Comparison of ENCODE assay signal across 7 cellular contexts in the genomic region with DNA sequence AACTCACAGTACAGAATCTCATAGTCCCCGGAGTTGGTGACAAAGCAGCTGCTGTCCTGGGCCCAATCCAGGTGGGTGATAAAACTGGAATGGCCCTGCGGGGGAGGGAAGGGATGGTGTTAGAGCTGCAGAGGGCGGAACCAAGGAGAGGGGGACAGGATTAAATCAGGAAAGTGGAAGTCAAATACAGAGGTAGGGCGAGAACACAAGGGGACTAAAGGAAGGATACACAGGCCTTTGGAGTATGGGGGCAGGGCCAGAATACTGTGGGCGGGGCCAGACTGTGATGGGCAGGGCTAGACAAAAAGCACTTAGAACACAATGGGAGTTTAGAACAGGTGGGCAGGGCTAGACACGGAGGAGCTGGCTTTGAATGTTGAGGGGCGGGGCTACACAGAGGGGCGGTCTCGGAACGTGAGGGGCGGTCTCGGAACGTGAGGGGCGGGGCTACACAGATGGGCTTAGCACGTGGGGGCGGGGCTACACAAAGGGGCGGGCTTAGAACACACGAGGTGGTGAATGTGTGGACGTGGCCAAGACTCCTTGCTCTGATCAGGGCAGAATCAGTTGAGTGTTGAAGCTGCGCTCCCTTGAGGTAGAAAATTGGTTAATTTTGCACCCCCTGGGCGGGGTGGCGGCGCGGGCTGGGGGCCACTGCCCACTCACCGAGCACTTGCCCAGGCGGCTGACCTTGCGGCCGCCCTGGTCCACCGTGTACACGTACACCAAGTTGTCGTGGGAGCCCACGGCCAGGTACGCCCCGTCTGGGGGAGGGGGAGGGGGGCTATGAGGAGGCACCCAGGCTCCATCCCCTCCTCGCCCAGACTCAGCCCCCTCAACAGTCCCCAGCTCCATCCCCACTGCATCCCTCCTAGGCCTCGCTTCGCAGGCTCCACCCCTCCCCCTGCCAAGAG. TPM values are rescaled to one million over a fixed set of nuclear protein-coding genes. Genes with fewer than 3 reads are reported as not detected.
DNase-seq lines count a peak whose midpoint lies in the region; ATAC-seq, FAIRE-seq and TF ChIP-seq lines count a peak whose summit lies in the region.

No MANE protein-coding gene starts in this region.

- 42% methylated on average over 7 of the region's 37 CpGs for WGBS in mammary epithelial cell (ENCODE audit: low coverage, missing lambda C conversion rate)

- H3K36me3 ChIP-seq in mammary epithelial cell (ENCODE audit: insufficient read depth, low read length) (peaks cover 12% of the 10 kb centered on the region), keratinocyte (ENCODE audit: control insufficient read depth in 2 of 2, extremely low read depth in 1 of 2, insufficient read depth in 2 of 2, low read length in 2 of 2) (peaks cover 27 to 44% of the 10 kb centered on the region in 2 experiments)

- H3K9me3 Mint-ChIP-seq in activated B cell treated with CpG ODN at 0.5 μM for 24 hours = no peaks in the 10 kb centered on the region

- DNase-seq in GM19239 (ENCODE audit: insufficient read length, low spot score) (peak; percentile 89), NCI-H2029 treated with DMSO at 0.1 percent for 48 hours (lab: John Stamatoyannopoulos, UW) (peak; percentile 95), activated B cell treated with CpG ODN at 0.5 μM for 24 hours (peak; percentile 53), mammary epithelial cell (peak; percentile 71), keratinocyte (ENCODE audit: low read depth, low spot score) (peak; percentile 53)
- DNase-seq in stimulated activated CD4-positive, alpha-beta T cell treated with anti-CD3 and anti-CD28 coated beads, Interleukin-4, amount 100 ng/mL, for 1 hour = peak; percentile 80

- H3K4me1 ChIP-seq in mammary epithelial cell (ENCODE audit: insufficient read depth, low read length) = peaks cover 20% of the 10 kb centered on the region
- H3K4me1 ChIP-seq in keratinocyte (ENCODE audit: control insufficient read depth, extremely low read depth, insufficient read depth, low read length) = peaks cover 23% of the 10 kb centered on the region

- H3K27ac Mint-ChIP-seq in activated B cell treated with CpG ODN at 0.5 μM for 24 hours = no peak overlapping the region

- TF ChIP-seq CTCF in activated B cell treated with CpG ODN at 0.5 μM for 24 hours (IDR thresholded peaks at IDR 0.05) = no peak
- TF ChIP-seq CTCF in mammary epithelial cell (conservative IDR thresholded peaks at IDR 0.05 in 1 of 2, IDR thresholded peaks at IDR 0.05 in 1 of 2; ENCODE audit: extremely low read depth in 1 of 2, insufficient read depth in 1 of 2, low read depth in 1 of 2, low read length in 2 of 2) = no peak
- no peak for TF ChIP-seq CTCF in keratinocyte (optimal IDR thresholded peaks at IDR 0.05 in 1 of 3, IDR thresholded peaks at IDR 0.05 in 1 of 3, conservative IDR thresholded peaks at IDR 0.05 in 1 of 3; ENCODE audit: extremely low read depth in 1 of 3, insufficient read depth in 2 of 3, low read length in 3 of 3)

- POLR2A ChIA-PET in activated B cell treated with CpG ODN at 0.5 μM for 24 hours (lab: Charles Lee) = interaction anchor here (0.6 to 2.3 kb wide), 6 partner anchors 26 to 810 kb away, joined by 3 to 11 read pairs (median 6); a partner anchor contains a TSS

- H3K79me2 ChIP-seq in mammary epithelial cell (ENCODE audit: insufficient read depth, low read length) (no peaks in the 10 kb centered on the region), keratinocyte (ENCODE audit: control insufficient read depth, insufficient read depth, low read length) (no peaks in the 10 kb centered on the region)

- H3K9me3 ChIP-seq in mammary epithelial cell (replicated peaks; ENCODE audit: insufficient read depth, low read length) (no peaks in the 10 kb centered on the region), keratinocyte (ENCODE audit: control insufficient read depth, low read depth, low read length) (no peaks in the 10 kb centered on the region)

- no peaks in the 10 kb centered on the region for H3K27me3 ChIP-seq in mammary epithelial cell (ENCODE audit: insufficient read depth, low read length)
- no peaks in the 10 kb centered on the region for H3K27me3 ChIP-seq in keratinocyte (ENCODE audit: control insufficient read depth, extremely low read depth, insufficient read depth, low read length)

- H4K20me1 ChIP-seq in mammary epithelial cell (ENCODE audit: insufficient read depth, low read length) = no peaks in the 10 kb centered on the region
- no peaks in the 10 kb centered on the region for H4K20me1 ChIP-seq in keratinocyte (ENCODE audit: control insufficient read depth, extremely low read depth, insufficient read depth, low read length)

- FAIRE-seq in GM19239 (lab: Jason Lieb, UNC) (peak; percentile 83), keratinocyte (lab: Jason Lieb, UNC) (peak; percentile 41)

- no peak overlapping the region for H2AFZ ChIP-seq in mammary epithelial cell (ENCODE audit: low read depth, low read length)
- H2AFZ ChIP-seq in keratinocyte (ENCODE audit: control insufficient read depth, low read length) = no peak overlapping the region

- H3K27ac ChIP-seq in mammary epithelial cell (ENCODE audit: insufficient read depth, low read depth, low read length) = peak overlapping the region; percentile 49
- peak overlapping the region; percentile 51 for H3K27ac ChIP-seq in keratinocyte (ENCODE audit: control insufficient read depth, insufficient read depth, low read length)

- H3K9ac ChIP-seq in mammary epithelial cell (ENCODE audit: insufficient read depth, low read length) (no peak overlapping the region), keratinocyte (ENCODE audit: control insufficient read depth, extremely low read depth, insufficient read depth, low read length) (no peak overlapping the region)

- H3K9me1 ChIP-seq in keratinocyte (ENCODE audit: control insufficient read depth, extremely low read depth, insufficient read depth, low read length) = no peaks in the 10 kb centered on the region

- in situ Hi-C loops in mammary epithelial cell (cut with MboI; ENCODE audit: low sequenced_read_pairs in 2 of 2) = no loop called here

- BruUV-seq in mammary epithelial cell (replicated peaks; lab: Mats Ljungman, UMichigan) = no TSS peak

- no peak overlapping the region for H3K4me3 ChIP-seq in mammary epithelial cell (replicated peaks in 1 of 3; ENCODE audit: insufficient read depth in 1 of 3, low read depth in 2 of 3, low read length in 3 of 3)
- no peak overlapping the region for H3K4me3 ChIP-seq in keratinocyte (ENCODE audit: control insufficient read depth in 2 of 3, extremely low read depth in 1 of 3, insufficient read depth in 2 of 3, low read depth in 1 of 3, low read length in 3 of 3)

- no peaks in the 10 kb centered on the region for H3K27me3 Mint-ChIP-seq in activated B cell treated with CpG ODN at 0.5 μM for 24 hours

- CTCF ChIA-PET in activated B cell treated with CpG ODN at 0.5 μM for 24 hours (lab: Charles Lee) = interaction anchor here (1.4 kb wide), 1 partner anchor 177 kb away, joined by 3 read pairs; no protein-coding TSS in a partner anchor
- CTCF ChIA-PET in mammary epithelial cell (lab: Charles Lee; ENCODE audit: low non-redundant PET) = no interaction called here

- H3K4me1 Mint-ChIP-seq in activated B cell treated with CpG ODN at 0.5 μM for 24 hours = peaks cover 11% of the 10 kb centered on the region

- no peak overlapping the region for H3K4me2 ChIP-seq in mammary epithelial cell (ENCODE audit: insufficient read depth, low read depth, low read length)
- no peak overlapping the region for H3K4me2 ChIP-seq in keratinocyte (ENCODE audit: control insufficient read depth, extremely low read depth, insufficient read depth, low read depth, low read length)

- H3K36me3 Mint-ChIP-seq in activated B cell treated with CpG ODN at 0.5 μM for 24 hours (ENCODE audit: low read depth) = peaks cover 80% of the 10 kb centered on the region

- peak; percentile 97 for ATAC-seq in activated B cell treated with CpG ODN at 0.5 μM for 24 hours (ENCODE audit: low read depth)
- no peak for ATAC-seq in HG03520 (IDR thresholded peaks at IDR 0.05; ENCODE audit: unreplicated experiment)

- no peak overlapping the region for H3K4me3 Mint-ChIP-seq in activated B cell treated with CpG ODN at 0.5 μM for 24 hours

- dilution Hi-C loops in mammary epithelial cell (cut with HindIII; ENCODE audit: low sequenced_read_pairs) (no loop called here), keratinocyte (cut with MboI; ENCODE audit: extremely low pct_ligation_motif_present, low sequenced_read_pairs) (no loop called here)

- intact Hi-C loops in activated B cell treated with CpG ODN at 0.5 μM for 24 hours (cut with micrococcal nuclease) = no loop called here
- intact Hi-C loops in mammary epithelial cell (cut with micrococcal nuclease) = loop anchor here (2.0 kb wide), 1 partner anchor 27 kb away; no protein-coding TSS in a partner anchor

RNA-seq across cellular contexts. Expression of a gene that starts 14.0 kb away (rescaled TPM):
- total RNA-seq in activated B cell treated with CpG ODN at 0.5 μM for 24 hours = not detected in 2 replicates
- total RNA-seq in mammary epithelial cell = not detected
- polyA plus RNA-seq in mammary epithelial cell = 0.02 TPM
- polyA minus RNA-seq in mammary epithelial cell = not detected
- polyA plus RNA-seq in keratinocyte = 0.13 to 0.14 TPM in 2 of 3 replicates, not detected in the other
- polyA plus RNA-seq in keratinocyte (2011; ENCODE audit: low read depth) = not detected
- 0.03 TPM in 1 of 2 replicates, not detected in the other for polyA plus RNA-seq in keratinocyte (2011; cell fraction: cytosol; rRNA removed)
- 0.40 TPM in 1 of 2 replicates, not detected in the other for polyA plus RNA-seq in keratinocyte (2011; cell fraction: nucleus; rRNA removed)
- 0.04 TPM in 1 of 2 replicates, not detected in the other for polyA plus RNA-seq in keratinocyte (2012; ENCODE audit: low replicate concordance)
- 0.07 TPM in 1 of 3 replicates, not detected in the others for polyA minus RNA-seq in keratinocyte
- polyA minus RNA-seq in keratinocyte (2011; cell fraction: cytosol; rRNA and poly(A)+ RNA removed) = not detected
- polyA minus RNA-seq in keratinocyte (2011; cell fraction: nucleus; rRNA and poly(A)+ RNA removed) = not detected in 2 replicates

RNA-seq across cellular contexts. Expression of a gene that starts 23.1 kb away (rescaled TPM):
- total RNA-seq in activated B cell treated with CpG ODN at 0.5 μM for 24 hours (73.8 and 97.7 TPM in 2 replicates), mammary epithelial cell (10 to 100 TPM; 55.8 to 98.2 TPM)
- polyA plus RNA-seq in mammary epithelial cell (35.4 TPM), keratinocyte (35.4 to 43.4 TPM (median 41.8 TPM) in 3 replicates)
- polyA minus RNA-seq in mammary epithelial cell (63.1 TPM), keratinocyte (48.2 to 87.1 TPM (median 56.6 TPM) in 3 replicates)
- 28.3 TPM for polyA plus RNA-seq in keratinocyte (2011; ENCODE audit: low read depth)
- polyA plus RNA-seq in keratinocyte (2011; cell fraction: cytosol; rRNA removed) = 29.3 and 42.9 TPM in 2 replicates
- 134 and 138 TPM in 2 replicates for polyA plus RNA-seq in keratinocyte (2011; cell fraction: nucleus; rRNA removed)
- 65.7 and 69.9 TPM in 2 replicates for polyA plus RNA-seq in keratinocyte (2012; ENCODE audit: low replicate concordance)
- polyA minus RNA-seq in keratinocyte (2011; cell fraction: cytosol; rRNA and poly(A)+ RNA removed) = 85.9 TPM
- polyA minus RNA-seq in keratinocyte (2011; cell fraction: nucleus; rRNA and poly(A)+ RNA removed) = 38.8 and 46.1 TPM in 2 replicates

RNA-seq across cellular contexts. Expression of a gene that starts 31.4 kb away (rescaled TPM):
- total RNA-seq in activated B cell treated with CpG ODN at 0.5 μM for 24 hours = 12.0 and 14.4 TPM in 2 replicates
- 10 to 100 TPM; 13.7 to 17.4 TPM for total RNA-seq in mammary epithelial cell
- polyA plus RNA-seq in mammary epithelial cell = 20.3 TPM
- 22.0 TPM for polyA minus RNA-seq in mammary epithelial cell
- polyA plus RNA-seq in keratinocyte = 11.9 to 16.5 TPM (median 16.5 TPM) in 3 replicates
- 1.5 TPM for polyA plus RNA-seq in keratinocyte (2011; ENCODE audit: low read depth)
- polyA plus RNA-seq in keratinocyte (2011; cell fraction: cytosol; rRNA removed) = 17.6 and 18.3 TPM in 2 replicates
- polyA plus RNA-seq in keratinocyte (2011; cell fraction: nucleus; rRNA removed) = 16.5 and 23.5 TPM in 2 replicates
- polyA plus RNA-seq in keratinocyte (2012; ENCODE audit: low replicate concordance) = 5.5 and 11.4 TPM in 2 replicates
- polyA minus RNA-seq in keratinocyte = 14.4 to 24.5 TPM (median 20.5 TPM) in 3 replicates
- polyA minus RNA-seq in keratinocyte (2011; cell fraction: cytosol; rRNA and poly(A)+ RNA removed) = 9.2 TPM
- 5.6 and 10.1 TPM in 2 replicates for polyA minus RNA-seq in keratinocyte (2011; cell fraction: nucleus; rRNA and poly(A)+ RNA removed)

RNA-seq across cellular contexts. Expression of a gene that starts 52.0 kb away (rescaled TPM):
- total RNA-seq in activated B cell treated with CpG ODN at 0.5 μM for 24 hours (0.49 and 0.69 TPM in 2 replicates), mammary epithelial cell (1 to 10 TPM; 1.3 to 1.4 TPM)
- polyA plus RNA-seq in mammary epithelial cell (0.60 TPM), keratinocyte (0.97 to 2.2 TPM (median 1.4 TPM) in 3 replicates)
- polyA minus RNA-seq in mammary epithelial cell (9.4 TPM), keratinocyte (1.0 to 3.0 TPM in 2 of 3 replicates, not detected in the other)
- polyA plus RNA-seq in keratinocyte (2011; ENCODE audit: low read depth) = 2.6 TPM
- 0.13 and 0.23 TPM in 2 replicates for polyA plus RNA-seq in keratinocyte (2011; cell fraction: cytosol; rRNA removed)
- polyA plus RNA-seq in keratinocyte (2011; cell fraction: nucleus; rRNA removed) = 5.9 and 9.2 TPM in 2 replicates
- 1.0 and 5.6 TPM in 2 replicates for polyA plus RNA-seq in keratinocyte (2012; ENCODE audit: low replicate concordance)
- not detected for polyA minus RNA-seq in keratinocyte (2011; cell fraction: cytosol; rRNA and poly(A)+ RNA removed)
- 2.3 and 4.0 TPM in 2 replicates for polyA minus RNA-seq in keratinocyte (2011; cell fraction: nucleus; rRNA and poly(A)+ RNA removed)
